In the genomic region with DNA sequence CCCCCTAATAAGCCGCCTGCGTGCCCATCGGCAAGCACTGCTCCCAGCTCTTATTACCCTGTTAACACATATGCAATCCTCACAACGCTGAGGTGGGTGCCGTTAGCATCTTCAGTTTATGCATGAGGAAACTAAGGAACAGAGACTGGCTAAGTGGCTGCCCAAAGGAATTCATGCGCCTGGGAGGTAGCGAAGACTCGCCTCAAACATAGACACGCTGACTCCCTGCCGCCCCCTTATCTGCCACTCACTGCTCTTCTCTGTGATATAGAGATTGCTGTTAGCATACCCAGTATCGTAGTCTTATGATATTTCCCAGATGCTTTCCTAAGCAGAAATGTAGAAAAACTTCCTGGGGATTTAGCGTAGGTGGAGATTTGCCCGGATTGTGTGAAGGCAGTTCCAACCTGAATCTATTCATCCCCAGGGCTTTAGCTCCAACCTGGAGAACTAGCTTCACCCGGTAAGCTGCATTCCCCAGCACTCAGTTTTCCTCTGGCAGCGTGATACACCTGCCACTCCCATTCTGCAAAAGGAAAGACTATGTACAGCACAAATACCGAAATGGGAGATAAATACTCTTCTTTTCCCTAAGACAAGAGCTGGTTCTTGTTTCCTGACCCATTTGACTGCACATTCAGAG, we compare ENCODE assay signal across 1 cellular context.
TF ChIP-seq lines count a peak whose summit lies in the region.

No MANE protein-coding gene starts in this region.

TF ChIP-seq in HepG2, 621 proteins besides CTCF, POLR2A, EP300 and RAD21:
- TF ChIP-seq ZNF468 (CRISPR knock-in tag; IDR thresholded peaks at IDR 0.05) (no peak), KLF11 (CRISPR knock-in tag; IDR thresholded peaks at IDR 0.05) (no peak), ZNF724P (CRISPR knock-in tag; IDR thresholded peaks at IDR 0.05; ENCODE audit: borderline replicate concordance) (no peak)
